In the genomic region with DNA sequence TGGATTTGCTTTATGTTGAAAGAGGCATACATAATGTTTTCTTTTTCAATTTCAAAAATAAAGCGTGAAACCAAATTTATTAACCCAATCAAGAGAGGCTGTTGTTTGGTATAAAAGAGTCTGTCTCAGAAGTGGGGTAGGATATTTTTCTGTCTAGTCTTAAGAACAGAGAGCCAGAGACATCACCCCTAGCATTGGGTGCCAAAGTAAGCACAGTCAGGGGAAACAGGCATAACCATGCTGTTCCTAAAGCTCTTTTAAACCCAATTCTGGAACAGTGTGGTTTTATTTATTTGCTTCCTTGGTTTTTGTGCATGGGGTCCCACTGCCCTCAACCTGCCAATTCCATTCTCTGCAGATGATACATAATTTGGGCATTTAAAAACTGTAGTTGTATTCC, we compare ENCODE assay signal across 21 cellular contexts.
"Had no signal": no experiment of that assay in that cellular context is flagged by ENCODE, and none has a peak within 500 bp of the region (broad histone marks: within the 10 kb centered on the region; RNA-seq: fewer than 3 reads in every experiment).

No MANE protein-coding gene starts in this region.

- H3K4me3 ChIP-seq: left lung, lung, psoas muscle, sigmoid colon, skin epidermis, tibial nerve, upper lobe of right lung, vagina had no signal

- H3K27ac Mint-ChIP-seq: dendritic cell treated with granulocyte-macrophage colony-stimulating factor and Interleukin-4, amounts not matched to agents 40 ng/mL and 50 ng/mL, for 4 days; stimulated activated memory B cell treated with anti-CD40 and anti-IgM and Interleukin-4, amounts not matched to agents 10 μg/mL and 1 μg/mL and 100 μg/mL, for 72 hours had no signal

- H3K9me3 ChIP-seq: left lung, psoas muscle, sigmoid colon, tibial nerve, upper lobe of right lung, vagina had no signal

- H3K4me1 ChIP-seq: foreskin keratinocyte, left lung, upper lobe of right lung had no signal

- DNase-seq: endodermal cell; erythroblast; foreskin keratinocyte; immature natural killer cell; left lung; mesenchymal stem cell; midbrain; psoas muscle; retina; sigmoid colon; stimulated activated CD4-positive, alpha-beta T cell treated with anti-CD3 and anti-CD28 coated beads, Interleukin-4, amount 100 ng/mL, for 1 hour; stimulated activated CD8-positive, alpha-beta memory T cell treated with anti-CD3 and anti-CD28 coated beads, Interleukin-4, amount 100 ng/mL, for 48 hours; upper lobe of right lung had no signal

- H3K27me3 Mint-ChIP-seq: dendritic cell treated with granulocyte-macrophage colony-stimulating factor and Interleukin-4, amounts not matched to agents 40 ng/mL and 50 ng/mL, for 4 days; natural killer cell treated with Interleukin-12 subunit alpha and Interleukin-12 subunit beta and Interleukin-15 and Interleukin-18, amount 100 ng/mL, for 72 hours; stimulated activated memory B cell treated with anti-CD40 and anti-IgM and Interleukin-4, amounts not matched to agents 10 μg/mL and 1 μg/mL and 100 μg/mL, for 72 hours; stimulated activated naive CD8-positive, alpha-beta T cell treated with anti-CD3 and anti-CD28 coated beads, Interleukin-15, Interleukin-2, amounts not matched to agents 100 ng/mL and 50 ng/mL, for 24 hours had no signal

- H3K27me3 ChIP-seq: foreskin keratinocyte, left lung, sigmoid colon, tibial nerve, upper lobe of right lung, vagina had no signal

- H3K4me3 Mint-ChIP-seq: dendritic cell treated with granulocyte-macrophage colony-stimulating factor and Interleukin-4, amounts not matched to agents 40 ng/mL and 50 ng/mL, for 4 days; endodermal cell; immature natural killer cell; natural killer cell treated with Interleukin-12 subunit alpha and Interleukin-12 subunit beta and Interleukin-15 and Interleukin-18, amount 100 ng/mL, for 72 hours; stimulated activated memory B cell treated with anti-CD40 and anti-IgM and Interleukin-4, amounts not matched to agents 10 μg/mL and 1 μg/mL and 100 μg/mL, for 72 hours; stimulated activated naive CD8-positive, alpha-beta T cell treated with anti-CD3 and anti-CD28 coated beads, Interleukin-15, Interleukin-2, amounts not matched to agents 100 ng/mL and 50 ng/mL, for 24 hours had no signal

- H3K27ac ChIP-seq: foreskin keratinocyte, left lung, psoas muscle, sigmoid colon, skin epidermis, upper lobe of right lung, vagina had no signal

- H3K9me3 Mint-ChIP-seq: dendritic cell treated with granulocyte-macrophage colony-stimulating factor and Interleukin-4, amounts not matched to agents 40 ng/mL and 50 ng/mL, for 4 days; endodermal cell; immature natural killer cell; natural killer cell treated with Interleukin-12 subunit alpha and Interleukin-12 subunit beta and Interleukin-15 and Interleukin-18, amount 100 ng/mL, for 72 hours; stimulated activated memory B cell treated with anti-CD40 and anti-IgM and Interleukin-4, amounts not matched to agents 10 μg/mL and 1 μg/mL and 100 μg/mL, for 72 hours; stimulated activated naive CD8-positive, alpha-beta T cell treated with anti-CD3 and anti-CD28 coated beads, Interleukin-15, Interleukin-2, amounts not matched to agents 100 ng/mL and 50 ng/mL, for 24 hours had no signal
